17 cellular contexts compared by ENCODE assay signal in the genomic region with DNA sequence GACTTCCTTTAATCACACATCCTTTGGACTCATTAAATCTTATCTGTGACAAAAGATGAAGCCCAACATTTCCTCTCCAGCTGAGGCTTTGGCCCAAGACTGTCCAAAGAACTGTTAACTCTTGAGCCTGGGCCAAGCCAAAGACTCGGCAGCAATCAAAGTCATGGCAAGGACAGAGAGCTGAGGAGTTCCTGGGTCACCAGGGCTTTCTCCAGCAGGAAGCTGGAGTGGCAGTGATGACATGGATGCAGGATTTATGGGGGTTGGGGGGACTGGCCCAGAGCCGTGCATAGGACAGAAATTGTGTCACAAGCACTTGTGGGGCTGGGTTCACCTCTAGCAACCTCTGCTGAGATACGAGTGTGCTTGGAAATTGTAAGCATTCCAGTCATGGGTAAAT.
DNase-seq lines count a peak whose midpoint lies in the region; ATAC-seq and TF ChIP-seq lines count a peak whose summit lies in the region.
"Had no signal": no experiment of that assay in that cellular context is flagged by ENCODE, and none has a peak within 500 bp of the region (broad histone marks: within the 10 kb centered on the region; RNA-seq: fewer than 3 reads in every experiment).

No MANE protein-coding gene starts in this region.

- no peak for ATAC-seq in naive thymus-derived CD8-positive, alpha-beta T cell
- no peak for ATAC-seq in HG03342 (IDR thresholded peaks at IDR 0.05; ENCODE audit: unreplicated experiment)
- ATAC-seq: CD8-positive, alpha-beta T cell had no signal

- H3K4me1 ChIP-seq in transverse colon (no peaks in the 10 kb centered on the region), esophagus squamous epithelium (peaks cover 0 to 23% (median 3%) of the 10 kb centered on the region in 3 donors)

- H3K9me3 Mint-ChIP-seq in naive thymus-derived CD8-positive, alpha-beta T cell: no peaks in the 10 kb centered on the region
- H3K9me3 Mint-ChIP-seq: CD8-positive, alpha-beta T cell; memory B cell had no signal

- H3K36me3 ChIP-seq in transverse colon (no peaks in the 10 kb centered on the region), esophagus squamous epithelium (no peaks in the 10 kb centered on the region)

- in situ Hi-C loops in transverse colon (cut with MboI; ENCODE audit: low pct_ligation_motif_present in 1 of 4, low pct_unique_long_range_greater_than_20kb in 1 of 4, low sequenced_read_pairs in 3 of 4): no loop called here

- TF ChIP-seq EP300 in transverse colon (IDR thresholded peaks at IDR 0.05; ENCODE audit: low read depth): no peak

- no peak overlapping the region for H3K27ac Mint-ChIP-seq in naive thymus-derived CD8-positive, alpha-beta T cell
- H3K27ac Mint-ChIP-seq: CD8-positive, alpha-beta T cell; memory B cell; progenitor cell of endocrine pancreas had no signal

- H3K4me3 ChIP-seq in transverse colon (no peak overlapping the region), esophagus squamous epithelium (no peak overlapping the region)

- H3K9me3 ChIP-seq in transverse colon (no peaks in the 10 kb centered on the region), esophagus squamous epithelium (no peaks in the 10 kb centered on the region)

- H3K36me3 Mint-ChIP-seq in naive thymus-derived CD8-positive, alpha-beta T cell: no peaks in the 10 kb centered on the region
- H3K36me3 Mint-ChIP-seq: CD8-positive, alpha-beta T cell; memory B cell had no signal

- H3K4me3 Mint-ChIP-seq in naive thymus-derived CD8-positive, alpha-beta T cell: no peak overlapping the region
- H3K4me3 Mint-ChIP-seq: CD8-positive, alpha-beta T cell; memory B cell had no signal

- 36 to 75% methylated on average over 1 to 3 of the region's 3 CpGs for WGBS in transverse colon (ENCODE audit: low coverage in 1 of 2), 2 donors
- 42 to 50% methylated on average over 2 to 3 of the region's 3 CpGs for WGBS in esophagus squamous epithelium, 2 donors

- H3K4me1 Mint-ChIP-seq in naive thymus-derived CD8-positive, alpha-beta T cell: no peaks in the 10 kb centered on the region
- H3K4me1 Mint-ChIP-seq: memory B cell had no signal

- peaks cover 1 to 11% (median 5%) of the 10 kb centered on the region in 5 donors for H3K27me3 Mint-ChIP-seq in naive thymus-derived CD8-positive, alpha-beta T cell
- H3K27me3 Mint-ChIP-seq: progenitor cell of endocrine pancreas had no signal

- H3K27ac ChIP-seq in transverse colon (no peak overlapping the region), esophagus squamous epithelium (peak overlapping the region in 1 of 4 donors; percentile 40)

- DNase-seq in NCI-H226 (peak; percentile 77), glomerular endothelial cell (ENCODE audit: extremely low read depth, low read depth, low spot score) (peak; percentile 76), lung microvascular endothelial cell (ENCODE audit: low read depth in 2 of 2) (peak; percentile 79 to 93), transverse colon (peak; percentile 12), AG08396 (ENCODE audit: low spot score) (no peak), esophagus squamous epithelium (lab: John Stamatoyannopoulos, UW) (no peak)
- no peak for DNase-seq in naive thymus-derived CD8-positive, alpha-beta T cell
- DNase-seq: CD8-positive, alpha-beta T cell; foreskin melanocyte; NCI-H187; NCI-H82; SIG-M5; stimulated activated CD4-positive, alpha-beta T cell treated with anti-CD3 and anti-CD28 coated beads, Interleukin-4, amount 100 ng/mL, for 4 hours; stimulated activated naive CD4-positive, alpha-beta T cell had no signal

- intact Hi-C loops in transverse colon (cut with DNase I; ENCODE audit: low total_unique reads): no loop called here
- intact Hi-C loops in esophagus squamous epithelium (cut with DNase I): no loop called here

- POLR2A ChIA-PET in naive thymus-derived CD8-positive, alpha-beta T cell (lab: Charles Lee): no interaction called here

- H3K27me3 ChIP-seq in transverse colon (no peaks in the 10 kb centered on the region), esophagus squamous epithelium (no peaks in the 10 kb centered on the region)

- TF ChIP-seq CTCF in transverse colon (IDR thresholded peaks at IDR 0.05): no peak
- no peak for TF ChIP-seq CTCF in esophagus squamous epithelium (IDR thresholded peaks at IDR 0.05)

- TF ChIP-seq POLR2A in transverse colon (IDR thresholded peaks at IDR 0.05) (no peak), esophagus squamous epithelium (IDR thresholded peaks at IDR 0.05) (no peak)

Comparison
In these comparisons a context has a peak if more than half of its experiments do, and no peak if none do; other contexts are left out.
1. DNase-seq: peak in NCI-H226 (single experiment), glomerular endothelial cell (single experiment), lung microvascular endothelial cell (2 of 2) and transverse colon (single experiment); none in AG08396 (single experiment), naive thymus-derived CD8-positive, alpha-beta T cell (0 of 10) and esophagus squamous epithelium (single experiment).